8 cellular contexts compared by ENCODE assay signal in genomic region chr11:62727833-62728721, GRCh38. TPM values are rescaled to one million over a fixed set of nuclear protein-coding genes. Genes with fewer than 3 reads are reported as not detected.
DNase-seq lines count a peak whose midpoint lies in the region; ATAC-seq and TF ChIP-seq lines count a peak whose summit lies in the region.

Gene TTC9C, plus strand, starts transcription at chr11:62728486. Its CDS starts 363 bp downstream, at chr11:62728849.

- H3K4me1 ChIP-seq in PC-9 (replicated peaks; ENCODE audit: insufficient read depth) (peaks cover 26% of the 10 kb centered on the region), mucosa of rectum (ENCODE audit: control insufficient read depth in 2 of 2, insufficient read depth in 2 of 2, low read length in 2 of 2) (peaks cover 29 to 31% of the 10 kb centered on the region in 2 donors)

- ATAC-seq in GM21619 (IDR thresholded peaks at IDR 0.05; ENCODE audit: unreplicated experiment), result peak; percentile 39

- no peaks in the 10 kb centered on the region for H3K9me2 ChIP-seq in PC-9 (ENCODE audit: insufficient read depth)

- no TSS peak for BruUV-seq in PC-9 (replicated peaks; lab: Mats Ljungman, UMichigan)

- peaks cover 49% of the 10 kb centered on the region for H4K20me1 ChIP-seq in PC-9 (ENCODE audit: insufficient read depth)

- H3K79me2 ChIP-seq in PC-9 (ENCODE audit: low read depth), result peaks cover 84% of the 10 kb centered on the region

- CTCF ChIA-PET in PC-9 (lab: Charles Lee), result interaction anchor here (0.6 to 1.5 kb wide), 4 partner anchors 26 to 390 kb away, joined by 6 to 9 read pairs (median 7); partner anchors contain the start of gene ZBTB3

- peak within 1 kb of the TSS; percentile 83 to 90 for H3K9ac ChIP-seq in mucosa of rectum (ENCODE audit: low read depth in 1 of 2, low read length in 2 of 2)

- peak within 1 kb of the TSS; percentile 76 for H3K27ac ChIP-seq in PC-9
- peak within 1 kb of the TSS; percentile 93 for H3K27ac ChIP-seq in mucosa of rectum (ENCODE audit: low read depth in 2 of 2, low read length in 2 of 2)

- H3K4me2 ChIP-seq in PC-9, result peak within 1 kb of the TSS; percentile 97

- H3F3A ChIP-seq in PC-9 (ENCODE audit: insufficient read depth, low read depth), result peaks cover 54% of the 10 kb centered on the region

- peak within 1 kb of the TSS; percentile 93 for H2AFZ ChIP-seq in PC-9

- no peak for TF ChIP-seq CTCF in PC-9 (conservative IDR thresholded peaks at IDR 0.05)

- TF ChIP-seq POLR2A in erythroblast (IDR thresholded peaks at IDR 0.05; ENCODE audit: low read length), result peak; percentile 67

- POLR2A ChIA-PET in PC-9 (lab: Charles Lee; ENCODE audit: unreplicated experiment), result interaction anchor here (0.6 to 1.4 kb wide), 17 partner anchors 11 to 1590 kb away, joined by 3 to 50 read pairs (median 5); partner anchors contain the start of genes C11orf98, CSKMT, GANAB and LBHD1

- H3K27me3 ChIP-seq in PC-9 (ENCODE audit: insufficient read depth, low read depth) (no peaks in the 10 kb centered on the region), mucosa of rectum (ENCODE audit: control insufficient read depth in 2 of 2, insufficient read depth in 2 of 2, low read length in 2 of 2) (no peaks in the 10 kb centered on the region)

- H3K4me3 ChIP-seq in Jurkat, Clone E6-1 (ENCODE audit: low read length), result peak within 1 kb of the TSS; percentile 78
- H3K4me3 ChIP-seq in PC-9 (peak within 1 kb of the TSS; percentile 84), mucosa of rectum (ENCODE audit: low read length in 2 of 2) (peak within 1 kb of the TSS; percentile 95 to 98)

- H3K36me3 ChIP-seq in PC-9 (ENCODE audit: low read depth) (peaks cover 29% of the 10 kb centered on the region), mucosa of rectum (ENCODE audit: control insufficient read depth in 2 of 2, insufficient read depth in 2 of 2, low read length in 2 of 2) (peaks cover 11 to 14% of the 10 kb centered on the region in 2 donors)

- DNase-seq in DMS153 (lab: John Stamatoyannopoulos, UW), result peak; percentile 97
- DNase-seq in Jurkat, Clone E6-1 (ENCODE audit: low read depth, low spot score), result peak; percentile 99
- DNase-seq in PC-9, result peak; percentile 91 to 97
- DNase-seq in activated T-cell treated with anti-CD3 and anti-CD28 coated beads, Interleukin-2, amount 50 U/mL, for 1 hour, result peak; percentile 79
- DNase-seq in erythroblast (lab: John Stamatoyannopoulos, UW), result peak; percentile 96 to 97
- peak; percentile 84 for DNase-seq in stimulated activated CD8-positive, alpha-beta memory T cell treated with anti-CD3 and anti-CD28 coated beads, Interleukin-4, amount 100 ng/mL, for 48 hours

- no peaks in the 10 kb centered on the region for H3K9me3 ChIP-seq in PC-9 (ENCODE audit: insufficient read depth, low read depth)
- H3K9me3 ChIP-seq in mucosa of rectum (ENCODE audit: control insufficient read depth in 2 of 2, low read length in 2 of 2), result no peaks in the 10 kb centered on the region

- intact Hi-C loops in PC-9 (cut with micrococcal nuclease; ENCODE audit: unreplicated experiment), result loop anchor here (1.0 to 5.0 kb wide), 10 partner anchors 43 to 183 kb away; partner anchors contain the start of genes EML3, LBHD1, ROM1 and SLC3A2

RNA-seq across cellular contexts. Expression of gene TTC9C, which starts in this region (rescaled TPM):
- polyA plus RNA-seq in Jurkat, Clone E6-1 (2012; ENCODE audit: insufficient read depth, insufficient read length), result 56.3 TPM
- 65.3 and 71.4 TPM in 2 replicates for total RNA-seq in PC-9 (2021)

Comparison
In these comparisons a context has a peak if more than half of its experiments do, and no peak if none do; other contexts are left out.
1. Peak in every context shown above with its lines: DNase-seq, ATAC-seq, H3K4me3 ChIP-seq and H3K27ac ChIP-seq.